Comparison of ENCODE assay signal across 23 cellular contexts in the genomic region with DNA sequence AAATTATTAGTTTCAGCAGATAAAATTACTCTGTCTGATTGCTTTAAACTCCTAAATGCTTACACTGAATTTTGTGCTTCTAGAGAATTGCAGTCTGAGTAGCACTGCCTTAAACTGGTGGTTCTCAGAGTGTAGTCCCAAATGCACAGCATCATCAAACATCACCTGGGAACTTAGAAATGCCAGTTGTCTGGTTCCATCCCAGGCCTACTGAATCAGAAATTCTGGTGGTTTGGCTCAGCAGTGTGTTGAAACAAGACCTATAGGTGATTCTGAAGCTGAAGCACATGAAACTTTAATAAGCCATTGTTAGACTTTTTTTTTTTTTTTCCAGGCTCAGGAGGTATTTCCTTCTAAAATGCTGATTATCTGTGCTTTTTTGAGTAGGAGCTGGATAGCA. TPM values are rescaled to one million over a fixed set of nuclear protein-coding genes. Genes with fewer than 3 reads are reported as not detected.
DNase-seq lines count a peak whose midpoint lies in the region; ATAC-seq lines count a peak whose summit lies in the region.
"Had no signal": no experiment of that assay in that cellular context is flagged by ENCODE, and none has a peak within 500 bp of the region (broad histone marks: within the 10 kb centered on the region; RNA-seq: fewer than 3 reads in every experiment).

No MANE protein-coding gene starts in this region.

- no peak for ATAC-seq in central memory CD8-positive, alpha-beta T cell (replicated peaks; ENCODE audit: extremely low read depth, poor library complexity, severe bottlenecking)
- ATAC-seq: body of pancreas; heart right ventricle; natural killer cell; stimulated activated memory B cell treated with anti-CD40 and anti-IgM and Interleukin-4, amounts not matched to agents 10 μg/mL and 1 μg/mL and 100 μg/mL, for 72 hours had no signal

- H3K4me3 Mint-ChIP-seq in activated naive CD4-positive, alpha-beta T cell treated with anti-CD3 and anti-CD28 coated beads, Interleukin-2, amount 50 U/mL, for 24 hours = no peak overlapping the region
- H3K4me3 Mint-ChIP-seq in central memory CD8-positive, alpha-beta T cell = peak overlapping the region; percentile 32
- H3K4me3 Mint-ChIP-seq: natural killer cell; stimulated activated memory B cell treated with anti-CD40 and anti-IgM and Interleukin-4, amounts not matched to agents 10 μg/mL and 1 μg/mL and 100 μg/mL, for 72 hours had no signal

- no peak for DNase-seq in activated naive CD4-positive, alpha-beta T cell treated with anti-CD3 and anti-CD28 coated beads, Interleukin-2, amount 50 U/mL, for 16 hours
- DNase-seq in LHCN-M2 (ENCODE audit: low read depth) = peak; percentile 15
- no peak for DNase-seq in central memory CD8-positive, alpha-beta T cell (ENCODE audit: low spot score in 2 of 2)
- peak; percentile 51 for DNase-seq in renal cortical epithelial cell (ENCODE audit: low read depth)
- DNase-seq in stimulated activated naive CD4-positive, alpha-beta T cell treated with Interleukin-2 at 50 U/mL for 16 hours (lab: John Stamatoyannopoulos, UW) = no peak
- no peak for DNase-seq in SHP77 (lab: John Stamatoyannopoulos, UW)
- DNase-seq in NCI-H2081 treated with DMSO at 0.1 percent for 48 hours (lab: John Stamatoyannopoulos, UW) = no peak
- DNase-seq: activated CD4-positive, alpha-beta T cell treated with anti-CD3 and anti-CD28 coated beads, Interleukin-2, amount 50 U/mL, for 4 hours; activated CD4-positive, CD25-positive, alpha-beta regulatory T cell; activated CD8-positive, alpha-beta memory T cell treated with anti-CD3 and anti-CD28 coated beads, Interleukin-2, amount 50 U/mL, for 4 hours; body of pancreas; EL; heart right ventricle; kidney; midbrain; natural killer cell; NCI-H1048; NCI-H446 treated with DMSO at 0.1 percent for 48 hours; NCI-H82; T-helper 1 cell had no signal

- peaks cover 3% of the 10 kb centered on the region for H3K36me3 Mint-ChIP-seq in activated naive CD4-positive, alpha-beta T cell treated with anti-CD3 and anti-CD28 coated beads, Interleukin-2, amount 50 U/mL, for 24 hours
- peaks cover 14% of the 10 kb centered on the region for H3K36me3 Mint-ChIP-seq in central memory CD8-positive, alpha-beta T cell (ENCODE audit: insufficient read depth)
- H3K36me3 Mint-ChIP-seq: natural killer cell had no signal

- peak overlapping the region; percentile 76 for H3K27ac Mint-ChIP-seq in activated naive CD4-positive, alpha-beta T cell treated with anti-CD3 and anti-CD28 coated beads, Interleukin-2, amount 50 U/mL, for 24 hours
- H3K27ac Mint-ChIP-seq in central memory CD8-positive, alpha-beta T cell (ENCODE audit: low read depth) = no peak overlapping the region
- H3K27ac Mint-ChIP-seq: stimulated activated memory B cell treated with anti-CD40 and anti-IgM and Interleukin-4, amounts not matched to agents 10 μg/mL and 1 μg/mL and 100 μg/mL, for 72 hours had no signal

- H3K4me1 Mint-ChIP-seq in activated naive CD4-positive, alpha-beta T cell treated with anti-CD3 and anti-CD28 coated beads, Interleukin-2, amount 50 U/mL, for 24 hours = peaks cover 85% of the 10 kb centered on the region
- H3K4me1 Mint-ChIP-seq in central memory CD8-positive, alpha-beta T cell = peaks cover 54% of the 10 kb centered on the region

- H3K9me3 Mint-ChIP-seq in activated naive CD4-positive, alpha-beta T cell treated with anti-CD3 and anti-CD28 coated beads, Interleukin-2, amount 50 U/mL, for 24 hours = no peaks in the 10 kb centered on the region
- no peaks in the 10 kb centered on the region for H3K9me3 Mint-ChIP-seq in central memory CD8-positive, alpha-beta T cell
- H3K9me3 Mint-ChIP-seq: IgD-negative memory B cell; natural killer cell; stimulated activated memory B cell treated with anti-CD40 and anti-IgM and Interleukin-4, amounts not matched to agents 10 μg/mL and 1 μg/mL and 100 μg/mL, for 72 hours had no signal

- no peaks in the 10 kb centered on the region for H3K27me3 Mint-ChIP-seq in activated naive CD4-positive, alpha-beta T cell treated with anti-CD3 and anti-CD28 coated beads, Interleukin-2, amount 50 U/mL, for 24 hours
- no peaks in the 10 kb centered on the region for H3K27me3 Mint-ChIP-seq in central memory CD8-positive, alpha-beta T cell
- H3K27me3 Mint-ChIP-seq: IgD-negative memory B cell; stimulated activated memory B cell treated with anti-CD40 and anti-IgM and Interleukin-4, amounts not matched to agents 10 μg/mL and 1 μg/mL and 100 μg/mL, for 72 hours had no signal

RNA-seq across cellular contexts. Expression of a gene that starts 22.0 kb away (rescaled TPM):
- total RNA-seq in LHCN-M2 (2014; rRNA removed) (11.8 and 13.8 TPM in 2 replicates), renal cortical epithelial cell (11.1 and 37.9 TPM in 2 replicates)
- 5.6 TPM for polyA plus RNA-seq in LHCN-M2 (2012)

Comparison
In these comparisons a context has a peak if more than half of its experiments do, and no peak if none do; other contexts are left out.
1. DNase-seq: peak in LHCN-M2 (single experiment) and renal cortical epithelial cell (single experiment); none in activated naive CD4-positive, alpha-beta T cell treated with anti-CD3 and anti-CD28 coated beads, Interleukin-2, amount 50 U/mL, for 16 hours (single experiment), central memory CD8-positive, alpha-beta T cell (0 of 2), stimulated activated naive CD4-positive, alpha-beta T cell treated with Interleukin-2 at 50 U/mL for 16 hours (single experiment), SHP77 (0 of 2) and NCI-H2081 treated with DMSO at 0.1 percent for 48 hours (single experiment).